In the genomic region with DNA sequence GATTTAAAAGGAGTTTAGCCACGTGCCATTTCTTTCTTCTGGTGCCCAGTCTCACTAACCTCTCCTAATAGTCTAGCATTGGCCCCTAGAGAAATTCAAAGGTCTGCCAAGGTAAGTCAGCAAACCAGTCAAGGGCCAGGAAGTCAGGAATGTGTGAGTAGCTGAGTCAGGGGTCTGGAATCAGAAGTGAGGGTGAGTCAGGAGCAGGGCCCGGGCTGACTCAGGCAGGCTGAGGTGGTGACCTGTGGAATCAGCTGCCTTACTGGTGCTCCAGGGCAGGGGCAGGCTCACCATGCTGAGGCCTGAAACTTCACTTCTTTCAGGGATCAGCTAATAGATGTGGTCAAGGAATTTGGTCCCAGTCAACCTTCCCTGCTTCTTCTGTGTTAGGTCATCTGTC, we compare ENCODE assay signal across 1 cellular context.
A peak's percentile ranks its signal among the peaks of the same experiment; 100 is the strongest.
TF ChIP-seq lines count a peak whose summit lies in the region.

No MANE protein-coding gene starts in this region.

TF ChIP-seq in HepG2, 621 proteins besides CTCF, POLR2A, EP300 and RAD21 (continued from another document and continues in another):
- TF ChIP-seq, protein P1, sequence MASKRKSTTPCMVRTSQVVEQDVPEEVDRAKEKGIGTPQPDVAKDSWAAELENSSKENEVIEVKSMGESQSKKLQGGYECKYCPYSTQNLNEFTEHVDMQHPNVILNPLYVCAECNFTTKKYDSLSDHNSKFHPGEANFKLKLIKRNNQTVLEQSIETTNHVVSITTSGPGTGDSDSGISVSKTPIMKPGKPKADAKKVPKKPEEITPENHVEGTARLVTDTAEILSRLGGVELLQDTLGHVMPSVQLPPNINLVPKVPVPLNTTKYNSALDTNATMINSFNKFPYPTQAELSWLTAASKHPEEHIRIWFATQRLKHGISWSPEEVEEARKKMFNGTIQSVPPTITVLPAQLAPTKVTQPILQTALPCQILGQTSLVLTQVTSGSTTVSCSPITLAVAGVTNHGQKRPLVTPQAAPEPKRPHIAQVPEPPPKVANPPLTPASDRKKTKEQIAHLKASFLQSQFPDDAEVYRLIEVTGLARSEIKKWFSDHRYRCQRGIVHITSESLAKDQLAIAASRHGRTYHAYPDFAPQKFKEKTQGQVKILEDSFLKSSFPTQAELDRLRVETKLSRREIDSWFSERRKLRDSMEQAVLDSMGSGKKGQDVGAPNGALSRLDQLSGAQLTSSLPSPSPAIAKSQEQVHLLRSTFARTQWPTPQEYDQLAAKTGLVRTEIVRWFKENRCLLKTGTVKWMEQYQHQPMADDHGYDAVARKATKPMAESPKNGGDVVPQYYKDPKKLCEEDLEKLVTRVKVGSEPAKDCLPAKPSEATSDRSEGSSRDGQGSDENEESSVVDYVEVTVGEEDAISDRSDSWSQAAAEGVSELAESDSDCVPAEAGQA (IDR thresholded peaks at IDR 0.05; ENCODE audit: low read depth) = no peak
- TF ChIP-seq, protein P1 (CRISPR knock-in tag; IDR thresholded peaks at IDR 0.05; ENCODE audit: borderline replicate concordance) = no peak
- no peak for TF ChIP-seq ASH2L (IDR thresholded peaks at IDR 0.05; ENCODE audit: insufficient read length, low read depth, low read length)
- no peak for TF ChIP-seq ZFP90 (CRISPR knock-in tag; IDR thresholded peaks at IDR 0.05; ENCODE audit: borderline replicate concordance)
- TF ChIP-seq, protein P2, sequence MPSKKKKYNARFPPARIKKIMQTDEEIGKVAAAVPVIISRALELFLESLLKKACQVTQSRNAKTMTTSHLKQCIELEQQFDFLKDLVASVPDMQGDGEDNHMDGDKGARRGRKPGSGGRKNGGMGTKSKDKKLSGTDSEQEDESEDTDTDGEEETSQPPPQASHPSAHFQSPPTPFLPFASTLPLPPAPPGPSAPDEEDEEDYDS (CRISPR knock-in tag; IDR thresholded peaks at IDR 0.05) = no peak
- TF ChIP-seq, protein P3, sequence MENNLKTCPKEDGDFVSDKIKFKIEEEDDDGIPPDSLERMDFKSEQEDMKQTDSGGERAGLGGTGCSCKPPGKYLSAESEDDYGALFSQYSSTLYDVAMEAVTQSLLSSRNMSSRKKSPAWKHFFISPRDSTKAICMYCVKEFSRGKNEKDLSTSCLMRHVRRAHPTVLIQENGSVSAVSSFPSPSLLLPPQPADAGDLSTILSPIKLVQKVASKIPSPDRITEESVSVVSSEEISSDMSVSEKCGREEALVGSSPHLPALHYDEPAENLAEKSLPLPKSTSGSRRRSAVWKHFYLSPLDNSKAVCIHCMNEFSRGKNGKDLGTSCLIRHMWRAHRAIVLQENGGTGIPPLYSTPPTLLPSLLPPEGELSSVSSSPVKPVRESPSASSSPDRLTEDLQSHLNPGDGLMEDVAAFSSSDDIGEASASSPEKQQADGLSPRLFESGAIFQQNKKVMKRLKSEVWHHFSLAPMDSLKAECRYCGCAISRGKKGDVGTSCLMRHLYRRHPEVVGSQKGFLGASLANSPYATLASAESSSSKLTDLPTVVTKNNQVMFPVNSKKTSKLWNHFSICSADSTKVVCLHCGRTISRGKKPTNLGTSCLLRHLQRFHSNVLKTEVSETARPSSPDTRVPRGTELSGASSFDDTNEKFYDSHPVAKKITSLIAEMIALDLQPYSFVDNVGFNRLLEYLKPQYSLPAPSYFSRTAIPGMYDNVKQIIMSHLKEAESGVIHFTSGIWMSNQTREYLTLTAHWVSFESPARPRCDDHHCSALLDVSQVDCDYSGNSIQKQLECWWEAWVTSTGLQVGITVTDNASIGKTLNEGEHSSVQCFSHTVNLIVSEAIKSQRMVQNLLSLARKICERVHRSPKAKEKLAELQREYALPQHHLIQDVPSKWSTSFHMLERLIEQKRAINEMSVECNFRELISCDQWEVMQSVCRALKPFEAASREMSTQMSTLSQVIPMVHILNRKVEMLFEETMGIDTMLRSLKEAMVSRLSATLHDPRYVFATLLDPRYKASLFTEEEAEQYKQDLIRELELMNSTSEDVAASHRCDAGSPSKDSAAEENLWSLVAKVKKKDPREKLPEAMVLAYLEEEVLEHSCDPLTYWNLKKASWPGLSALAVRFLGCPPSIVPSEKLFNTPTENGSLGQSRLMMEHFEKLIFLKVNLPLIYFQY (CRISPR knock-in tag; IDR thresholded peaks at IDR 0.05; ENCODE audit: borderline replicate concordance) = no peak
- no peak for TF ChIP-seq EHMT2 (IDR thresholded peaks at IDR 0.05; ENCODE audit: borderline replicate concordance, low read depth, low read length)
- TF ChIP-seq HDAC1 (CRISPR knock-in tag; IDR thresholded peaks at IDR 0.05) = no peak
- peak; percentile 34; the same call in 1 of the 3 replicates for TF ChIP-seq MXI1 (IDR thresholded peaks at IDR 0.05; ENCODE audit: borderline replicate concordance, low read depth, low read length)
- no peak for TF ChIP-seq RFX5 (IDR thresholded peaks at IDR 0.05; ENCODE audit: low read depth, low read length)
- peak; percentile 15; the same call in 1 of the 2 replicates for TF ChIP-seq ZNF644 (CRISPR knock-in tag; IDR thresholded peaks at IDR 0.05; ENCODE audit: low read depth)
- TF ChIP-seq RXRA (CRISPR knock-in tag; IDR thresholded peaks at IDR 0.05) = peak; percentile 24; the same call in 1 of the 2 replicates
- TF ChIP-seq, protein P4, sequence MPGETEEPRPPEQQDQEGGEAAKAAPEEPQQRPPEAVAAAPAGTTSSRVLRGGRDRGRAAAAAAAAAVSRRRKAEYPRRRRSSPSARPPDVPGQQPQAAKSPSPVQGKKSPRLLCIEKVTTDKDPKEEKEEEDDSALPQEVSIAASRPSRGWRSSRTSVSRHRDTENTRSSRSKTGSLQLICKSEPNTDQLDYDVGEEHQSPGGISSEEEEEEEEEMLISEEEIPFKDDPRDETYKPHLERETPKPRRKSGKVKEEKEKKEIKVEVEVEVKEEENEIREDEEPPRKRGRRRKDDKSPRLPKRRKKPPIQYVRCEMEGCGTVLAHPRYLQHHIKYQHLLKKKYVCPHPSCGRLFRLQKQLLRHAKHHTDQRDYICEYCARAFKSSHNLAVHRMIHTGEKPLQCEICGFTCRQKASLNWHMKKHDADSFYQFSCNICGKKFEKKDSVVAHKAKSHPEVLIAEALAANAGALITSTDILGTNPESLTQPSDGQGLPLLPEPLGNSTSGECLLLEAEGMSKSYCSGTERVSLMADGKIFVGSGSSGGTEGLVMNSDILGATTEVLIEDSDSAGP (CRISPR knock-in tag; IDR thresholded peaks at IDR 0.05; ENCODE audit: borderline replicate concordance) = no peak
- TF ChIP-seq, protein P5, sequence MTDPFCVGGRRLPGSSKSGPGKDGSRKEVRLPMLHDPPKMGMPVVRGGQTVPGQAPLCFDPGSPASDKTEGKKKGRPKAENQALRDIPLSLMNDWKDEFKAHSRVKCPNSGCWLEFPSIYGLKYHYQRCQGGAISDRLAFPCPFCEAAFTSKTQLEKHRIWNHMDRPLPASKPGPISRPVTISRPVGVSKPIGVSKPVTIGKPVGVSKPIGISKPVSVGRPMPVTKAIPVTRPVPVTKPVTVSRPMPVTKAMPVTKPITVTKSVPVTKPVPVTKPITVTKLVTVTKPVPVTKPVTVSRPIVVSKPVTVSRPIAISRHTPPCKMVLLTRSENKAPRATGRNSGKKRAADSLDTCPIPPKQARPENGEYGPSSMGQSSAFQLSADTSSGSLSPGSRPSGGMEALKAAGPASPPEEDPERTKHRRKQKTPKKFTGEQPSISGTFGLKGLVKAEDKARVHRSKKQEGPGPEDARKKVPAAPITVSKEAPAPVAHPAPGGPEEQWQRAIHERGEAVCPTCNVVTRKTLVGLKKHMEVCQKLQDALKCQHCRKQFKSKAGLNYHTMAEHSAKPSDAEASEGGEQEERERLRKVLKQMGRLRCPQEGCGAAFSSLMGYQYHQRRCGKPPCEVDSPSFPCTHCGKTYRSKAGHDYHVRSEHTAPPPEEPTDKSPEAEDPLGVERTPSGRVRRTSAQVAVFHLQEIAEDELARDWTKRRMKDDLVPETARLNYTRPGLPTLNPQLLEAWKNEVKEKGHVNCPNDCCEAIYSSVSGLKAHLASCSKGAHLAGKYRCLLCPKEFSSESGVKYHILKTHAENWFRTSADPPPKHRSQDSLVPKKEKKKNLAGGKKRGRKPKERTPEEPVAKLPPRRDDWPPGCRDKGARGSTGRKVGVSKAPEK (CRISPR knock-in tag; IDR thresholded peaks at IDR 0.05; ENCODE audit: borderline replicate concordance) = no peak
- TF ChIP-seq, protein P6, sequence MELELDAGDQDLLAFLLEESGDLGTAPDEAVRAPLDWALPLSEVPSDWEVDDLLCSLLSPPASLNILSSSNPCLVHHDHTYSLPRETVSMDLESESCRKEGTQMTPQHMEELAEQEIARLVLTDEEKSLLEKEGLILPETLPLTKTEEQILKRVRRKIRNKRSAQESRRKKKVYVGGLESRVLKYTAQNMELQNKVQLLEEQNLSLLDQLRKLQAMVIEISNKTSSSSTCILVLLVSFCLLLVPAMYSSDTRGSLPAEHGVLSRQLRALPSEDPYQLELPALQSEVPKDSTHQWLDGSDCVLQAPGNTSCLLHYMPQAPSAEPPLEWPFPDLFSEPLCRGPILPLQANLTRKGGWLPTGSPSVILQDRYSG (CRISPR knock-in tag; IDR thresholded peaks at IDR 0.05) = no peak
- TF ChIP-seq CENPX (CRISPR knock-in tag; IDR thresholded peaks at IDR 0.05) = no peak
- TF ChIP-seq NCOA2 (CRISPR knock-in tag; IDR thresholded peaks at IDR 0.05) = no peak
- no peak for TF ChIP-seq ZFP62 (CRISPR knock-in tag; IDR thresholded peaks at IDR 0.05)
- no peak for TF ChIP-seq CHD2 (IDR thresholded peaks at IDR 0.05; ENCODE audit: low read depth, low read length)
- no peak for TF ChIP-seq NFIC (IDR thresholded peaks at IDR 0.05; ENCODE audit: low read length)
- TF ChIP-seq FOXP1 (IDR thresholded peaks at IDR 0.05) = no peak
- no peak for TF ChIP-seq FOXP1 (CRISPR knock-in tag; IDR thresholded peaks at IDR 0.05)
- no peak for TF ChIP-seq ZFX (CRISPR knock-in tag; IDR thresholded peaks at IDR 0.05; ENCODE audit: low read depth)
- TF ChIP-seq NFE2L1 (CRISPR knock-in tag; IDR thresholded peaks at IDR 0.05; ENCODE audit: borderline replicate concordance) = no peak
- no peak for TF ChIP-seq ZNF713 (CRISPR knock-in tag; IDR thresholded peaks at IDR 0.05)
- TF ChIP-seq TRIM24 (CRISPR knock-in tag; IDR thresholded peaks at IDR 0.05) = no peak
- TF ChIP-seq GATAD1 (CRISPR knock-in tag; IDR thresholded peaks at IDR 0.05) = 0 out of 2 replicates have a peak, but pooled peaks have one; percentile 15
- TF ChIP-seq DNMT1 (CRISPR knock-in tag; IDR thresholded peaks at IDR 0.05) = no peak
- TF ChIP-seq SALL2 (CRISPR knock-in tag; IDR thresholded peaks at IDR 0.05) = no peak
- no peak for TF ChIP-seq NCOA5 (CRISPR knock-in tag; IDR thresholded peaks at IDR 0.05)
- TF ChIP-seq KLF6 (CRISPR knock-in tag; IDR thresholded peaks at IDR 0.05) = no peak
- TF ChIP-seq RORA (CRISPR knock-in tag; IDR thresholded peaks at IDR 0.05) = no peak
- 0 out of 2 replicates have a peak, but pooled peaks have one; percentile 12 for TF ChIP-seq TBX2 (CRISPR knock-in tag; IDR thresholded peaks at IDR 0.05; ENCODE audit: borderline replicate concordance)
- no peak for TF ChIP-seq ZNF720 (CRISPR knock-in tag; IDR thresholded peaks at IDR 0.05)
- no peak for TF ChIP-seq PPARG (CRISPR knock-in tag; conservative IDR thresholded peaks at IDR 0.05)
- no peak for TF ChIP-seq KMT2B (CRISPR knock-in tag; IDR thresholded peaks at IDR 0.05)
- TF ChIP-seq MYC (CRISPR knock-in tag; IDR thresholded peaks at IDR 0.05; ENCODE audit: borderline replicate concordance) = no peak
- no peak for TF ChIP-seq ZSCAN9 (CRISPR knock-in tag; IDR thresholded peaks at IDR 0.05; ENCODE audit: borderline replicate concordance)
- no peak for TF ChIP-seq ZBTB8A (CRISPR knock-in tag; IDR thresholded peaks at IDR 0.05; ENCODE audit: borderline replicate concordance, low read depth)
- TF ChIP-seq, protein P7, sequence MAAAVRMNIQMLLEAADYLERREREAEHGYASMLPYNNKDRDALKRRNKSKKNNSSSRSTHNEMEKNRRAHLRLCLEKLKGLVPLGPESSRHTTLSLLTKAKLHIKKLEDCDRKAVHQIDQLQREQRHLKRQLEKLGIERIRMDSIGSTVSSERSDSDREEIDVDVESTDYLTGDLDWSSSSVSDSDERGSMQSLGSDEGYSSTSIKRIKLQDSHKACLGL (CRISPR knock-in tag; IDR thresholded peaks at IDR 0.05) = no peak
- no peak for TF ChIP-seq CBX1 (IDR thresholded peaks at IDR 0.05; ENCODE audit: low read depth)
- TF ChIP-seq SAP130 (CRISPR knock-in tag; IDR thresholded peaks at IDR 0.05; ENCODE audit: low read depth) = peak; percentile 76
- TF ChIP-seq NR1H2 (CRISPR knock-in tag; IDR thresholded peaks at IDR 0.05; ENCODE audit: borderline replicate concordance, low read depth) = no peak
- TF ChIP-seq, protein P8, sequence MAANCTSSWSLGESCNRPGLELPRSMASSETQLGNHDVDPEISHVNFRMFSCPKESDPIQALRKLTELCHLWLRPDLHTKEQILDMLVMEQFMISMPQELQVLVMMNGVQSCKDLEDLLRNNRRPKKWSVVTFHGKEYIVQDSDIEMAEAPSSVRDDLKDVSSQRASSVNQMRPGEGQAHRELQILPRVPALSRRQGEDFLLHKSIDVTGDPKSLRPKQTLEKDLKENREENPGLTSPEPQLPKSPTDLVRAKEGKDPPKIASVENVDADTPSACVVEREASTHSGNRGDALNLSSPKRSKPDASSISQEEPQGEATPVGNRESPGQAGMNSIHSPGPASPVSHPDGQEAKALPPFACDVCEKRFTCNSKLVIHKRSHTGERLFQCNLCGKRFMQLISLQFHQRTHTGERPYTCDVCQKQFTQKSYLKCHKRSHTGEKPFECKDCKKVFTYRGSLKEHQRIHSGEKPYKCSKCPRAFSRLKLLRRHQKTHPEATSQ (CRISPR knock-in tag; IDR thresholded peaks at IDR 0.05; ENCODE audit: borderline replicate concordance) = no peak
- TF ChIP-seq, protein P9, sequence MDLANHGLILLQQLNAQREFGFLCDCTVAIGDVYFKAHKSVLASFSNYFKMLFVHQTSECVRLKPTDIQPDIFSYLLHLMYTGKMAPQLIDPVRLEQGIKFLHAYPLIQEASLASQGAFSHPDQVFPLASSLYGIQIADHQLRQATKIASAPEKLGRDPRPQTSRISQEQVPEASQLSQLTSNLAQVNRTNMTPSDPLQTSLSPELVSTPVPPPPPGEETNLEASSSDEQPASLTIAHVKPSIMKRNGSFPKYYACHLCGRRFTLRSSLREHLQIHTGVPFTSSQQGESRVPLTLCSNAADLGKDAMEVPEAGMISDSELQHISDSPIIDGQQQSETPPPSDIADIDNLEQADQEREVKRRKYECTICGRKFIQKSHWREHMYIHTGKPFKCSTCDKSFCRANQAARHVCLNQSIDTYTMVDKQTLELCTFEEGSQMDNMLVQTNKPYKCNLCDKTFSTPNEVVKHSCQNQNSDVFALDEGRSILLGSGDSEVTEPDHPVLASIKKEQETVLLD (CRISPR knock-in tag; IDR thresholded peaks at IDR 0.05; ENCODE audit: low read depth) = no peak
- TF ChIP-seq ZNF552 (CRISPR knock-in tag; IDR thresholded peaks at IDR 0.05; ENCODE audit: borderline replicate concordance) = no peak
- TF ChIP-seq ZFP1 (CRISPR knock-in tag; IDR thresholded peaks at IDR 0.05) = no peak
